In genomic region chr2:70214365-70214764, GRCh38 we compare ENCODE assay signal across 1 cellular context.
TF ChIP-seq lines count a peak whose summit lies in the region.

No MANE protein-coding gene starts in this region.

TF ChIP-seq in SK-N-SH, 30 proteins besides CTCF, POLR2A, EP300 and RAD21 (continued from another document):
- TF ChIP-seq USF1 (IDR thresholded peaks at IDR 0.05; ENCODE audit: borderline replicate concordance, low read depth), result no peak
- no peak for TF ChIP-seq SIN3A (IDR thresholded peaks at IDR 0.05; ENCODE audit: borderline replicate concordance, low read depth, low read length)
- TF ChIP-seq TEAD4 (IDR thresholded peaks at IDR 0.05; ENCODE audit: borderline replicate concordance, insufficient read depth), result no peak
- no peak for TF ChIP-seq SMC3 (IDR thresholded peaks at IDR 0.05; ENCODE audit: low read depth, low read length)
- TF ChIP-seq GABPA (IDR thresholded peaks at IDR 0.05; ENCODE audit: low read depth), result no peak
- no peak for TF ChIP-seq MAX (IDR thresholded peaks at IDR 0.05; ENCODE audit: low read depth)
- TF ChIP-seq TAF1 (IDR thresholded peaks at IDR 0.05; ENCODE audit: borderline replicate concordance, low read depth, low read length), result no peak
- TF ChIP-seq YY1 (IDR thresholded peaks at IDR 0.05; ENCODE audit: low read depth), result no peak
- TF ChIP-seq REST (IDR thresholded peaks at IDR 0.05; ENCODE audit: low read depth, low read length), result no peak
TF ChIP-seq in SK-N-SH: peak in this region for 0.
